ENCODE assay signal across 15 cellular contexts in genomic region chr4:94519925-94520789, GRCh38.
DNase-seq lines count a peak whose midpoint lies in the region; ATAC-seq and TF ChIP-seq lines count a peak whose summit lies in the region.
"Had no signal": no experiment of that assay in that cellular context is flagged by ENCODE, and none has a peak within 500 bp of the region (broad histone marks: within the 10 kb centered on the region; RNA-seq: fewer than 3 reads in every experiment).

No MANE protein-coding gene starts in this region.

- H3K4me3 ChIP-seq in left ventricle myocardium inferior (peak overlapping the region; percentile 9), coronary artery (no peak overlapping the region), uterus (no peak overlapping the region)
- H3K4me3 ChIP-seq: hepatocyte had no signal

- ATAC-seq in HG03432 (IDR thresholded peaks at IDR 0.05; ENCODE audit: unreplicated experiment): peak; percentile 41
- no peak for ATAC-seq in GM18505 (IDR thresholded peaks at IDR 0.05; ENCODE audit: unreplicated experiment)
- no peak for ATAC-seq in HG03439 (IDR thresholded peaks at IDR 0.05; ENCODE audit: unreplicated experiment)
- ATAC-seq: activated CD8-positive, alpha-beta T cell treated with anti-CD3 and anti-CD28 coated beads, Interleukin-2, amount 10 ng/mL, durations not matched to agents 7 days and 5 days had no signal

- H3K9me3 ChIP-seq in left ventricle myocardium inferior (replicated peaks) (no peaks in the 10 kb centered on the region), uterus (no peaks in the 10 kb centered on the region)

- peaks cover 15% of the 10 kb centered on the region for H3K36me3 ChIP-seq in left ventricle myocardium inferior
- H3K36me3 ChIP-seq in uterus: no peaks in the 10 kb centered on the region

- no peak for TF ChIP-seq POLR2A in uterus (IDR thresholded peaks at IDR 0.05)
- TF ChIP-seq POLR2A in GM18505 (IDR thresholded peaks at IDR 0.05; ENCODE audit: borderline replicate concordance, extremely low read depth, insufficient read depth, insufficient read length): no peak

- H3K27me3 ChIP-seq in left ventricle myocardium inferior (ENCODE audit: low read depth): no peaks in the 10 kb centered on the region
- H3K27me3 ChIP-seq in uterus: no peaks in the 10 kb centered on the region
- H3K27me3 ChIP-seq: hepatocyte had no signal

- H3K4me1 ChIP-seq in left ventricle myocardium inferior (peaks cover 99% of the 10 kb centered on the region), uterus (peaks cover 15 to 43% of the 10 kb centered on the region in 2 donors)

- intact Hi-C loops in left ventricle myocardium inferior (cut with micrococcal nuclease) (no loop called here), cardiac septum (cut with DNase I) (no loop called here), uterus (cut with DNase I; ENCODE audit: low total_unique reads) (no loop called here)

- H3K27ac ChIP-seq in left ventricle myocardium inferior (replicated peaks) (peak overlapping the region; percentile 60), coronary artery (peak overlapping the region; percentile 30 to 58), uterus (peak overlapping the region; percentile 88 to 99)
- H3K27ac ChIP-seq: hepatocyte, KMS-11 had no signal

- TF ChIP-seq CTCF in left ventricle myocardium inferior (IDR thresholded peaks at IDR 0.05; ENCODE audit: borderline replicate concordance) (no peak), coronary artery (IDR thresholded peaks at IDR 0.05) (no peak), uterus (IDR thresholded peaks at IDR 0.05) (no peak)

- DNase-seq in left ventricle myocardium inferior (no peak), cardiac septum (ENCODE audit: low spot score) (no peak), coronary artery (ENCODE audit: low spot score) (no peak), uterus (no peak), hippocampal formation (lab: John Stamatoyannopoulos, UW) (no peak)
- DNase-seq: activated CD8-positive, alpha-beta T cell treated with anti-CD3 and anti-CD28 coated beads, Interleukin-2, amount 10 ng/mL, durations not matched to agents 7 days and 5 days; effector memory CD4-positive, alpha-beta T cell; NCI-H748 treated with DMSO at 0.1 percent for 48 hours; small intestine; T-helper 1 cell had no signal
